ENCODE assay signal across 10 cellular contexts in genomic region chr1:161447040-161447756, GRCh38. TPM values are rescaled to one million over a fixed set of nuclear protein-coding genes. Genes with fewer than 3 reads are reported as not detected.
DNase-seq lines count a peak whose midpoint lies in the region; ATAC-seq and TF ChIP-seq lines count a peak whose summit lies in the region.
"Not testable (repeated sequence)": the region's sequence is repeated elsewhere in the genome, so short reads cannot be mapped to it uniquely, and the experiment has no call there.
"Had no signal": no experiment of that assay in that cellular context is flagged by ENCODE, and none has a peak within 500 bp of the region (broad histone marks: within the 10 kb centered on the region; RNA-seq: fewer than 3 reads in every experiment).

No MANE protein-coding gene starts in this region.

- H3K4me1 Mint-ChIP-seq in activated CD8-positive, alpha-beta memory T cell treated with anti-CD3 and anti-CD28 coated beads, Interleukin-2, amount 10 ng/mL, durations not matched to agents 7 days and 5 days, result not testable (repeated sequence)

- H3K27me3 ChIP-seq in heart left ventricle, result not testable (repeated sequence)

- not testable (repeated sequence) for TF ChIP-seq POLR2A in heart left ventricle (IDR thresholded peaks at IDR 0.05)

- not testable (repeated sequence) for H3K36me3 ChIP-seq in heart left ventricle

- not testable (repeated sequence) for H3K9me3 Mint-ChIP-seq in activated CD8-positive, alpha-beta memory T cell treated with anti-CD3 and anti-CD28 coated beads, Interleukin-2, amount 10 ng/mL, durations not matched to agents 7 days and 5 days (ENCODE audit: low read depth)

- intact Hi-C loops in heart left ventricle (cut with DNase I); sciatic nerve (cut with DNase I): not testable (repeated sequence)

- CTCF ChIA-PET in activated CD8-positive, alpha-beta memory T cell treated with anti-CD3 and anti-CD28 coated beads, Interleukin-2, amount 10 ng/mL, durations not matched to agents 7 days and 5 days (lab: Charles Lee), result not testable (repeated sequence)

- H3K9me3 ChIP-seq in heart left ventricle, result not testable (repeated sequence)

- H3K36me3 Mint-ChIP-seq in activated CD8-positive, alpha-beta memory T cell treated with anti-CD3 and anti-CD28 coated beads, Interleukin-2, amount 10 ng/mL, durations not matched to agents 7 days and 5 days, result not testable (repeated sequence)

- H3K27me3 Mint-ChIP-seq in activated CD8-positive, alpha-beta memory T cell treated with anti-CD3 and anti-CD28 coated beads, Interleukin-2, amount 10 ng/mL, durations not matched to agents 7 days and 5 days, result not testable (repeated sequence)

- not testable (repeated sequence) for H3K4me3 ChIP-seq in heart left ventricle

- TF ChIP-seq CTCF in heart left ventricle (IDR thresholded peaks at IDR 0.05), result not testable (repeated sequence)

- ATAC-seq in GM18517 (IDR thresholded peaks at IDR 0.05; ENCODE audit: unreplicated experiment) (peak; percentile 53), GM19468 (IDR thresholded peaks at IDR 0.05; ENCODE audit: extremely low read depth, unreplicated experiment) (peak; percentile 19), HG02571 (IDR thresholded peaks at IDR 0.05; ENCODE audit: unreplicated experiment) (peak; percentile 29), HG03045 (IDR thresholded peaks at IDR 0.05; ENCODE audit: unreplicated experiment) (peak; percentile 43), HG03521 (IDR thresholded peaks at IDR 0.05; ENCODE audit: unreplicated experiment) (peak; percentile 34), heart left ventricle (peak in 3 of 4 donors; percentile 54 to 59 (median 56)), sciatic nerve (peak; percentile 32)
- peak; percentile 21 for ATAC-seq in activated CD8-positive, alpha-beta memory T cell treated with anti-CD3 and anti-CD28 coated beads, Interleukin-2, amount 10 ng/mL, durations not matched to agents 7 days and 5 days

- not testable (repeated sequence) for H3K4me1 ChIP-seq in heart left ventricle

- not testable (repeated sequence) for H3K4me3 Mint-ChIP-seq in activated CD8-positive, alpha-beta memory T cell treated with anti-CD3 and anti-CD28 coated beads, Interleukin-2, amount 10 ng/mL, durations not matched to agents 7 days and 5 days

- WGBS in heart left ventricle, 4 donors, result no CpG with 5 or more reads among the region's 79 CpGs

- not testable (repeated sequence) for H3K27ac ChIP-seq in heart left ventricle

- not testable (repeated sequence) for H3K27ac Mint-ChIP-seq in activated CD8-positive, alpha-beta memory T cell treated with anti-CD3 and anti-CD28 coated beads, Interleukin-2, amount 10 ng/mL, durations not matched to agents 7 days and 5 days

- not testable (repeated sequence) for DNase-seq in activated CD8-positive, alpha-beta memory T cell treated with anti-CD3 and anti-CD28 coated beads, Interleukin-2, amount 10 ng/mL, durations not matched to agents 7 days and 5 days; heart left ventricle; sciatic nerve (ENCODE audit: low spot score)

RNA-seq across cellular contexts. Expression of gene FCGR2A, which starts 58.1 kb away (rescaled TPM):
- under 1 TPM in 1 of 2 experiments, not detected in 1; 0.35 TPM for total RNA-seq in activated CD8-positive, alpha-beta memory T cell treated with anti-CD3 and anti-CD28 coated beads, Interleukin-2, amount 10 ng/mL, durations not matched to agents 7 days and 5 days
- total RNA-seq in heart left ventricle (100 to 1,000 TPM in 1 of 9 donors, 10 to 100 TPM in 7, 1 to 10 TPM in 1; 9.7 to 131 (median 11.7) TPM), sciatic nerve (100 TPM)
- polyA plus RNA-seq in heart left ventricle, result 10 to 100 TPM in 1 of 2 donors, 1 to 10 TPM in 1; 5.2 to 11.4 TPM
- total RNA-seq: CD4-positive, CD25-positive, alpha-beta regulatory T cell; GM23248 had no signal
- polyA plus RNA-seq: GM23248 had no signal

Comparison
In these comparisons a context has a peak if more than half of its experiments do, and no peak if none do; other contexts are left out.
1. RNA of gene FCGR2A, which starts 58.1 kb away (total RNA-seq): 100 TPM in sciatic nerve (single experiment) and 9.7 to 131 TPM in heart left ventricle; 0.35 TPM in activated CD8-positive, alpha-beta memory T cell treated with anti-CD3 and anti-CD28 coated beads, Interleukin-2, amount 10 ng/mL, durations not matched to agents 7 days and 5 days; every median in the first group is over 4 times any median in the second.
2. Peak in every context shown above with its lines, with median percentiles within 50 percentile points of each other: ATAC-seq.